14 cellular contexts compared by ENCODE assay signal in genomic region chr1:1317420-1317819, GRCh38. TPM values are rescaled to one million over a fixed set of nuclear protein-coding genes. Genes with fewer than 3 reads are reported as not detected.
DNase-seq lines count a peak whose midpoint lies in the region; ATAC-seq and TF ChIP-seq lines count a peak whose summit lies in the region.
"Had no signal": no experiment of that assay in that cellular context is flagged by ENCODE, and none has a peak within 500 bp of the region (broad histone marks: within the 10 kb centered on the region; RNA-seq: fewer than 3 reads in every experiment).

No MANE protein-coding gene starts in this region.

- 50 to 65% methylated on average over 3 to 6 of the region's 6 CpGs for WGBS in gastroesophageal sphincter (ENCODE audit: low coverage in 1 of 2), 2 donors
- 95% methylated on average over 6 of the region's 6 CpGs for WGBS in smooth muscle cell (ENCODE audit: low lambda C conversion rate)
- WGBS in adrenal gland, 4 donors, result 84 to 90% (median 89%) methylated on average over 6 of the region's 6 CpGs

- no peaks in the 10 kb centered on the region for H3K27me3 ChIP-seq in GM23338 (ENCODE audit: insufficient read depth)
- H3K27me3 ChIP-seq in gastroesophageal sphincter, result no peaks in the 10 kb centered on the region
- H3K27me3 ChIP-seq in smooth muscle cell (ENCODE audit: low read depth), result no peaks in the 10 kb centered on the region
- H3K27me3 ChIP-seq in adrenal gland, result no peaks in the 10 kb centered on the region
- H3K27me3 ChIP-seq: SJSA1 had no signal

- H3K4me1 ChIP-seq in GM23338 (ENCODE audit: insufficient read depth) (peaks cover 7% of the 10 kb centered on the region; the same call in 1 of the 2 replicates), gastroesophageal sphincter (peaks cover 3 to 77% (median 29%) of the 10 kb centered on the region in 3 donors), smooth muscle cell (ENCODE audit: low read depth) (no peaks in the 10 kb centered on the region), adrenal gland (replicated peaks in 1 of 2) (peaks cover 14 to 20% of the 10 kb centered on the region in 2 donors)
- H3K4me1 ChIP-seq: HAP-1 had no signal

- H3K4me2 ChIP-seq in GM23338, result no peak overlapping the region
- no peak overlapping the region for H3K4me2 ChIP-seq in smooth muscle cell

- peaks cover 21% of the 10 kb centered on the region for H3K4me1 Mint-ChIP-seq in GM23338
- H3K4me1 Mint-ChIP-seq in WTC11, result peaks cover 18% of the 10 kb centered on the region

- H3K4me3 ChIP-seq in GM23338 (no peak overlapping the region), gastroesophageal sphincter (no peak overlapping the region), smooth muscle cell (no peak overlapping the region), adrenal gland (no peak overlapping the region)
- H3K4me3 ChIP-seq: HAP-1, SJSA1 had no signal

- H3K36me3 Mint-ChIP-seq in GM23338 (ENCODE audit: low read depth) (peaks cover 61% of the 10 kb centered on the region), WTC11 (peaks cover 24% of the 10 kb centered on the region)

- H3K9me3 ChIP-seq in gastroesophageal sphincter (no peaks in the 10 kb centered on the region), smooth muscle cell (replicated peaks; ENCODE audit: low read depth) (no peaks in the 10 kb centered on the region), adrenal gland (replicated peaks in 1 of 3) (no peaks in the 10 kb centered on the region)
- H3K9me3 ChIP-seq: HAP-1, SJSA1 had no signal

- H3K4me3 Mint-ChIP-seq in GM23338, result no peak overlapping the region; the same call in 2 of the 3 replicates
- H3K4me3 Mint-ChIP-seq in WTC11, result no peak overlapping the region
- H3K4me3 Mint-ChIP-seq: stimulated activated naive B cell treated with anti-CD40 and anti-IgM and Interleukin-4, amounts not matched to agents 10 μg/mL and 1 μg/mL and 100 μg/mL, for 72 hours had no signal

- H3K27me3 Mint-ChIP-seq in GM23338 (ENCODE audit: insufficient read depth, low read depth, poor library complexity), result peaks cover 29% of the 10 kb centered on the region
- no peaks in the 10 kb centered on the region for H3K27me3 Mint-ChIP-seq in WTC11 (ENCODE audit: low read depth)
- H3K27me3 Mint-ChIP-seq: stimulated activated naive B cell treated with anti-CD40 and anti-IgM and Interleukin-4, amounts not matched to agents 10 μg/mL and 1 μg/mL and 100 μg/mL, for 72 hours had no signal

- DNase-seq in GM23338 (ENCODE audit: low spot score), result no peak
- no peak for DNase-seq in WTC11 (ENCODE audit: low spot score)
- no peak for DNase-seq in smooth muscle cell (lab: John Stamatoyannopoulos, UW; ENCODE audit: unreplicated experiment)
- DNase-seq in caudate nucleus (lab: John Stamatoyannopoulos, UW), result no peak
- no peak for DNase-seq in adrenal gland
- DNase-seq: activated CD4-positive, alpha-beta T cell treated with anti-CD3 and anti-CD28 coated beads, Interleukin-2, amount 50 U/mL, for 4 hours; NK-92 treated with Interleukin-12 subunit alpha and Interleukin-12 subunit beta, amount 100 ng/mL, for 24 hours; small intestine; stimulated activated naive B cell treated with anti-CD40 and anti-IgM and Interleukin-4, amounts not matched to agents 10 μg/mL and 1 μg/mL and 100 μg/mL, for 72 hours had no signal

- no peak for TF ChIP-seq POLR2A in gastroesophageal sphincter (IDR thresholded peaks at IDR 0.05)
- no peak for TF ChIP-seq POLR2A in adrenal gland (IDR thresholded peaks at IDR 0.05)

- no peaks in the 10 kb centered on the region for H3K9me2 ChIP-seq in GM23338 (ENCODE audit: insufficient read depth)

- H3K27ac Mint-ChIP-seq in GM23338 (no peak overlapping the region), WTC11 (peak overlapping the region; percentile 65)
- H3K27ac Mint-ChIP-seq: stimulated activated naive B cell treated with anti-CD40 and anti-IgM and Interleukin-4, amounts not matched to agents 10 μg/mL and 1 μg/mL and 100 μg/mL, for 72 hours had no signal

- TF ChIP-seq EP300 in gastroesophageal sphincter (IDR thresholded peaks at IDR 0.05), result no peak

- peaks cover 8% of the 10 kb centered on the region; the same call in 1 of the 2 replicates for H3K36me3 ChIP-seq in GM23338 (ENCODE audit: insufficient read depth)
- H3K36me3 ChIP-seq in gastroesophageal sphincter, result peaks cover 0 to 70% of the 10 kb centered on the region in 2 donors
- H3K36me3 ChIP-seq in smooth muscle cell (ENCODE audit: low read depth), result no peaks in the 10 kb centered on the region
- H3K36me3 ChIP-seq in adrenal gland (replicated peaks in 1 of 2), result peaks cover 0 to 56% of the 10 kb centered on the region in 2 donors

- POLR2A ChIA-PET in WTC11 (lab: Charles Lee), result no interaction called here

- H3F3A ChIP-seq in GM23338 (replicated peaks; ENCODE audit: low read depth) (peaks cover 15% of the 10 kb centered on the region; the same call in 1 of the 2 replicates), smooth muscle cell (ENCODE audit: low read depth) (no peaks in the 10 kb centered on the region)

- H3K9me3 Mint-ChIP-seq in GM23338 (no peaks in the 10 kb centered on the region; the same call in 2 of the 3 replicates), WTC11 (no peaks in the 10 kb centered on the region)
- H3K9me3 Mint-ChIP-seq: stimulated activated naive B cell treated with anti-CD40 and anti-IgM and Interleukin-4, amounts not matched to agents 10 μg/mL and 1 μg/mL and 100 μg/mL, for 72 hours had no signal

- TF ChIP-seq CTCF in GM23338 (conservative IDR thresholded peaks at IDR 0.05; ENCODE audit: low read depth in 2 of 2), result no peak
- no peak for TF ChIP-seq CTCF in WTC11 (IDR thresholded peaks at IDR 0.05)
- no peak for TF ChIP-seq CTCF in gastroesophageal sphincter (IDR thresholded peaks at IDR 0.05)
- TF ChIP-seq CTCF in smooth muscle cell (IDR thresholded peaks at IDR 0.05; ENCODE audit: borderline replicate concordance, insufficient read depth, poor library complexity, severe bottlenecking), result no peak
- TF ChIP-seq CTCF in adrenal gland (IDR thresholded peaks at IDR 0.05), result no peak

- ATAC-seq in GM23338 (no peak), WTC11 (no peak), gastroesophageal sphincter (no peak), GM21447 (IDR thresholded peaks at IDR 0.05; ENCODE audit: unreplicated experiment) (no peak), GM18870 (IDR thresholded peaks at IDR 0.05; ENCODE audit: unreplicated experiment) (no peak)
- ATAC-seq: stimulated activated naive B cell treated with anti-CD40 and anti-IgM and Interleukin-4, amounts not matched to agents 10 μg/mL and 1 μg/mL and 100 μg/mL, for 72 hours had no signal

- intact Hi-C loops in adrenal gland (cut with DNase I), result no loop called here

- H3K79me2 ChIP-seq in GM23338 (replicated peaks; ENCODE audit: insufficient read depth), result peaks cover 59% of the 10 kb centered on the region
- peaks cover 45% of the 10 kb centered on the region for H3K79me2 ChIP-seq in smooth muscle cell (ENCODE audit: low read depth)

- H3K9ac ChIP-seq in smooth muscle cell (ENCODE audit: low read depth), result no peak overlapping the region

- no peak overlapping the region for H2AFZ ChIP-seq in GM23338
- no peak overlapping the region for H2AFZ ChIP-seq in smooth muscle cell (ENCODE audit: low read depth)

- CTCF ChIA-PET in WTC11 (lab: Charles Lee), result interaction anchor here (3.0 kb wide), 1 partner anchor 17 kb away, joined by 10 read pairs; no protein-coding TSS in a partner anchor

- H4K20me1 ChIP-seq in GM23338 (replicated peaks; ENCODE audit: insufficient read depth) (peaks cover 25% of the 10 kb centered on the region), smooth muscle cell (ENCODE audit: low read depth) (peaks cover 89% of the 10 kb centered on the region)

- 0 out of 2 replicates have a peak overlapping the region, but pooled peaks have one; percentile 55 for H3K27ac ChIP-seq in GM23338 (ENCODE audit: low read depth)
- peak overlapping the region; percentile 60 to 89 (median 86) for H3K27ac ChIP-seq in gastroesophageal sphincter
- H3K27ac ChIP-seq in smooth muscle cell (ENCODE audit: low read depth), result peak overlapping the region; percentile 72
- H3K27ac ChIP-seq in caudate nucleus (ENCODE audit: low read depth, low read length), result no peak overlapping the region
- peak overlapping the region in 2 of 5 donors; percentile 21 to 60 for H3K27ac ChIP-seq in adrenal gland

RNA-seq across cellular contexts. Expression of gene INTS11, which starts 7.0 kb away (rescaled TPM):
- 140 and 161 TPM in 2 replicates for total RNA-seq in GM23338 (2014; rRNA removed; shearing (Covaris generic))
- polyA plus RNA-seq in GM23338 (2016; fragmentation: Nextera tagmentation; extraction: Ambion mirVana) (102 and 110 TPM in 2 replicates), smooth muscle cell (63.1 and 82.1 TPM in 2 replicates), adrenal gland (100 to 1,000 TPM in 2 of 3 donors, 10 to 100 TPM in 1; 87.7 to 601 (median 316) TPM)
- total RNA-seq in WTC11 (2021) (144 to 170 TPM (median 160 TPM) in 3 replicates), gastroesophageal sphincter (100 to 1,000 TPM in 1 of 4 donors, 10 to 100 TPM in 3; 62.0 to 119 (median 96.4) TPM), smooth muscle cell (48.5 and 49.3 TPM in 2 replicates), adrenal gland (100 to 1,000 TPM in 2 of 8 donors, 10 to 100 TPM in 6; 53.0 to 129 (median 79.1) TPM)

RNA-seq across cellular contexts. Expression of gene CPTP, which starts 7.2 kb away (rescaled TPM):
- total RNA-seq in GM23338 (2014; rRNA removed; shearing (Covaris generic)), result 12.9 and 13.5 TPM in 2 replicates
- polyA plus RNA-seq in GM23338 (2016; fragmentation: Nextera tagmentation; extraction: Ambion mirVana) (8.1 and 8.2 TPM in 2 replicates), smooth muscle cell (32.5 and 34.3 TPM in 2 replicates), adrenal gland (10 to 100 TPM in 2 of 3 donors, 1 to 10 TPM in 1; 2.9 to 45.8 (median 27.5) TPM)
- total RNA-seq in WTC11 (2021) (10.3 to 14.4 TPM (median 12.3 TPM) in 3 replicates), gastroesophageal sphincter (10 to 100 TPM; 10.4 to 42.7 (median 30.1) TPM), smooth muscle cell (13.8 and 16.2 TPM in 2 replicates), adrenal gland (10 to 100 TPM; 21.2 to 53.0 (median 31.1) TPM)

RNA-seq across cellular contexts. Expression of gene PUSL1, which starts 9.0 kb away (rescaled TPM):
- total RNA-seq in GM23338 (2014; rRNA removed; shearing (Covaris generic)), result 49.9 and 55.8 TPM in 2 replicates
- 41.5 and 43.9 TPM in 2 replicates for polyA plus RNA-seq in GM23338 (2016; fragmentation: Nextera tagmentation; extraction: Ambion mirVana)
- total RNA-seq in WTC11 (2021), result 42.5 to 51.5 TPM (median 43.6 TPM) in 3 replicates
- total RNA-seq in gastroesophageal sphincter, result 10 to 100 TPM; 12.5 to 24.2 (median 19.4) TPM
- 16.7 and 23.6 TPM in 2 replicates for total RNA-seq in smooth muscle cell
- 31.4 and 34.1 TPM in 2 replicates for polyA plus RNA-seq in smooth muscle cell
- 10 to 100 TPM; 14.2 to 43.8 (median 26.1) TPM for total RNA-seq in adrenal gland
- 10 to 100 TPM in 2 of 3 donors, 1 to 10 TPM in 1; 2.5 to 43.4 (median 32.2) TPM for polyA plus RNA-seq in adrenal gland

RNA-seq across cellular contexts. Expression of gene ACAP3, which starts 9.7 kb away (rescaled TPM):
- total RNA-seq in GM23338 (2014; rRNA removed; shearing (Covaris generic)), result 27.7 and 31.9 TPM in 2 replicates
- polyA plus RNA-seq in GM23338 (2016; fragmentation: Nextera tagmentation; extraction: Ambion mirVana), result 6.4 and 8.1 TPM in 2 replicates
- total RNA-seq in WTC11 (2021), result 25.1 to 42.2 TPM (median 30.7 TPM) in 3 replicates
- total RNA-seq in gastroesophageal sphincter, result 10 to 100 TPM; 35.6 to 74.7 (median 50.2) TPM
- total RNA-seq in smooth muscle cell, result 29.9 and 33.7 TPM in 2 replicates
- 63.9 and 72.6 TPM in 2 replicates for polyA plus RNA-seq in smooth muscle cell
- total RNA-seq in adrenal gland, result 10 to 100 TPM; 19.6 to 81.5 (median 40.8) TPM
- 100 to 1,000 TPM in 2 of 3 donors, 1 to 10 TPM in 1; 5.0 to 385 (median 138) TPM for polyA plus RNA-seq in adrenal gland

RNA-seq across cellular contexts. Expression of gene TAS1R3, which starts 13.7 kb away (rescaled TPM):
- 0.14 TPM in 1 of 2 replicates, not detected in the other for total RNA-seq in GM23338 (2014; rRNA removed; shearing (Covaris generic))
- polyA plus RNA-seq in GM23338 (2016; fragmentation: Nextera tagmentation; extraction: Ambion mirVana), result 0.12 TPM in 1 of 2 replicates, not detected in the other
- 0.18 to 0.22 TPM (median 0.21 TPM) in 3 replicates for total RNA-seq in WTC11 (2021)
- under 1 TPM in 3 of 4 donors, not detected in 1; 0.12 to 0.54 (median 0.40) TPM for total RNA-seq in gastroesophageal sphincter
- total RNA-seq in smooth muscle cell, result 0.18 and 0.36 TPM in 2 replicates
- 0.39 and 0.79 TPM in 2 replicates for polyA plus RNA-seq in smooth muscle cell
- under 1 TPM; 0.25 to 0.86 (median 0.58) TPM for total RNA-seq in adrenal gland
- polyA plus RNA-seq in adrenal gland, result under 1 TPM; 0.05 to 0.72 (median 0.61) TPM
